8 cellular contexts compared by ENCODE assay signal in genomic region chr12:117850048-117850447, GRCh38.
DNase-seq lines count a peak whose midpoint lies in the region; ATAC-seq, FAIRE-seq and TF ChIP-seq lines count a peak whose summit lies in the region.

No MANE protein-coding gene starts in this region.

- 15 to 16% methylated on average over 2 of the region's 2 CpGs for WGBS in pancreas, 2 donors

- no peak for FAIRE-seq in pancreas (lab: Jason Lieb, UNC)

- POLR2A ChIA-PET in PC-9 (lab: Charles Lee; ENCODE audit: unreplicated experiment) = no interaction called here

- H4K20me1 ChIP-seq in PC-9 (ENCODE audit: insufficient read depth) = no peaks in the 10 kb centered on the region

- no peaks in the 10 kb centered on the region for H3K4me1 ChIP-seq in HAP-1
- H3K4me1 ChIP-seq in PC-9 (replicated peaks; ENCODE audit: insufficient read depth) = peaks cover 18% of the 10 kb centered on the region
- H3K4me1 ChIP-seq in pancreas = no peaks in the 10 kb centered on the region

- H3K79me2 ChIP-seq in PC-9 (ENCODE audit: low read depth) = no peaks in the 10 kb centered on the region

- BruUV-seq in PC-9 (replicated peaks; lab: Mats Ljungman, UMichigan) = no TSS peak

- no peaks in the 10 kb centered on the region for H3K9me3 ChIP-seq in HAP-1
- H3K9me3 ChIP-seq in PC-9 (ENCODE audit: insufficient read depth, low read depth) = 0 out of 2 replicates have a peak, but pooled peaks cover 4% of the 10 kb centered on the region
- no peaks in the 10 kb centered on the region for H3K9me3 ChIP-seq in pancreas

- no peaks in the 10 kb centered on the region for H3K9me2 ChIP-seq in PC-9 (ENCODE audit: insufficient read depth)

- no peak overlapping the region for H3K4me3 ChIP-seq in HAP-1
- no peak overlapping the region for H3K4me3 ChIP-seq in PC-9
- H3K4me3 ChIP-seq in pancreas = no peak overlapping the region

- no peak overlapping the region for H3K27ac ChIP-seq in PC-9
- H3K27ac ChIP-seq in pancreas = no peak overlapping the region

- intact Hi-C loops in PC-9 (cut with micrococcal nuclease; ENCODE audit: unreplicated experiment) (loop anchor here (1.0 to 5.0 kb wide), 3 partner anchors 483 to 823 kb away; no protein-coding TSS in a partner anchor), pancreas (cut with DNase I) (no loop called here)

- H3K36me3 ChIP-seq in HAP-1 (replicated peaks) = no peaks in the 10 kb centered on the region
- no peaks in the 10 kb centered on the region for H3K36me3 ChIP-seq in PC-9 (ENCODE audit: low read depth)
- no peaks in the 10 kb centered on the region for H3K36me3 ChIP-seq in pancreas

- in situ Hi-C loops in HAP-1 (cut with MboI; ENCODE audit: low sequenced_read_pairs) = loop anchor here (10.0 to 25.0 kb wide), 2 partner anchors 537 to 635 kb away; partner anchors contain the start of gene SUDS3

- ATAC-seq in pancreas = peak in 3 of 4 donors; percentile 65 to 82 (median 71)

- TF ChIP-seq CTCF in PC-9 (conservative IDR thresholded peaks at IDR 0.05) (peak; percentile 88), pancreas (IDR thresholded peaks at IDR 0.05) (peak; percentile 89 to 97 (median 93))

- no peak overlapping the region for H2AFZ ChIP-seq in PC-9

- no peak for TF ChIP-seq POLR2A in erythroblast (IDR thresholded peaks at IDR 0.05; ENCODE audit: low read length)

- peaks cover 12% of the 10 kb centered on the region; the same call in 1 of the 2 replicates for H3F3A ChIP-seq in PC-9 (ENCODE audit: insufficient read depth, low read depth)

- CTCF ChIA-PET in PC-9 (lab: Charles Lee) = interaction anchor here (0.6 to 1.5 kb wide), 5 partner anchors 13 to 1904 kb away, joined by 3 to 7 read pairs (median 3); no protein-coding TSS in a partner anchor

- DNase-seq in DMS153 treated with DMSO at 0.1 percent for 48 hours (lab: John Stamatoyannopoulos, UW; ENCODE audit: unreplicated experiment) (peak; percentile 9), DMS153 (lab: John Stamatoyannopoulos, UW) (no peak), HAP-1 (ENCODE audit: low spot score in 2 of 2) (peak; percentile 50 to 63), PC-9 (peak in 1 of 2 experiments; percentile 36), erythroblast (lab: John Stamatoyannopoulos, UW) (peak; percentile 20 to 54), pancreas (peak in 1 of 6 donors; percentile 25)
- no peak for DNase-seq in activated naive CD4-positive, alpha-beta T cell treated with anti-CD3 and anti-CD28 coated beads, Interleukin-2, amount 50 U/mL, for 16 hours
- DNase-seq in activated effector memory CD4-positive, alpha-beta T cell treated with Interleukin-2 at 50 U/mL for 16 hours = no peak

- H3K27me3 ChIP-seq in HAP-1 (ENCODE audit: low read depth) (no peaks in the 10 kb centered on the region; the same call in 1 of the 2 replicates), PC-9 (ENCODE audit: insufficient read depth, low read depth) (no peaks in the 10 kb centered on the region), pancreas (no peaks in the 10 kb centered on the region)

- H3K4me2 ChIP-seq in PC-9 = no peak overlapping the region

Comparison
In these comparisons a context has a peak if more than half of its experiments do, and no peak if none do; other contexts are left out.
1. DNase-seq: peak in DMS153 treated with DMSO at 0.1 percent for 48 hours (single experiment), HAP-1 (2 of 2) and erythroblast (2 of 2); none in DMS153 (single experiment), activated naive CD4-positive, alpha-beta T cell treated with anti-CD3 and anti-CD28 coated beads, Interleukin-2, amount 50 U/mL, for 16 hours (single experiment) and activated effector memory CD4-positive, alpha-beta T cell treated with Interleukin-2 at 50 U/mL for 16 hours (single experiment).